28 cellular contexts compared by ENCODE assay signal in genomic region chr13:34822681-34823080, GRCh38.
"Had no signal": no experiment of that assay in that cellular context is flagged by ENCODE, and none has a peak within 500 bp of the region (broad histone marks: within the 10 kb centered on the region; RNA-seq: fewer than 3 reads in every experiment).

No MANE protein-coding gene starts in this region.

- H3K4me1 Mint-ChIP-seq: activated B cell treated with CpG ODN at 0.5 μM for 24 hours; activated CD4-positive, alpha-beta T cell treated with anti-CD3 and anti-CD28 coated beads, Interleukin-2, amount 10 ng/mL, durations not matched to agents 7 days and 5 days; activated naive CD8-positive, alpha-beta T cell treated with anti-CD3 and anti-CD28 coated beads, Interleukin-2, amount 50 U/mL, for 24 hours; central memory CD8-positive, alpha-beta T cell; T-cell had no signal

- H3K4me3 ChIP-seq: ascending aorta, body of pancreas, Peyer's patch had no signal

- H3K9me3 Mint-ChIP-seq: activated B cell treated with CpG ODN at 0.5 μM for 24 hours; activated CD4-positive, alpha-beta memory T cell treated with anti-CD3 and anti-CD28 coated beads for 36 hours; activated CD4-positive, alpha-beta T cell treated with anti-CD3 and anti-CD28 coated beads, Interleukin-2, amount 10 ng/mL, durations not matched to agents 7 days and 5 days; activated T-cell treated with anti-CD3 and anti-CD28 coated beads, Interleukin-2, amount 50 U/mL, for 4 hours had no signal

- FAIRE-seq: bronchial epithelial cell, TTC549 had no signal

- H3K36me3 Mint-ChIP-seq: activated CD4-positive, alpha-beta memory T cell treated with anti-CD3 and anti-CD28 coated beads for 36 hours; activated naive CD4-positive, alpha-beta T cell treated with anti-CD3 and anti-CD28 coated beads, Interleukin-2, amount 50 U/mL, for 72 hours; T-cell had no signal

- ATAC-seq: activated naive CD4-positive, alpha-beta T cell treated with anti-CD3 and anti-CD28 coated beads, Interleukin-2, amount 50 U/mL, for 72 hours; activated naive CD8-positive, alpha-beta T cell treated with anti-CD3 and anti-CD28 coated beads, Interleukin-2, amount 50 U/mL, for 24 hours; activated T-cell treated with anti-CD3 and anti-CD28 coated beads, Interleukin-2, amount 50 U/mL, for 4 hours; body of pancreas; T-cell had no signal

- H3K4me1 ChIP-seq: ascending aorta, Peyer's patch had no signal

- H3K27ac Mint-ChIP-seq: activated B cell treated with CpG ODN at 0.5 μM for 24 hours; activated CD4-positive, alpha-beta memory T cell treated with anti-CD3 and anti-CD28 coated beads for 36 hours; activated CD4-positive, alpha-beta T cell treated with anti-CD3 and anti-CD28 coated beads, Interleukin-2, amount 10 ng/mL, durations not matched to agents 7 days and 5 days; activated naive CD4-positive, alpha-beta T cell treated with anti-CD3 and anti-CD28 coated beads, Interleukin-2, amount 50 U/mL, for 72 hours; activated naive CD8-positive, alpha-beta T cell treated with anti-CD3 and anti-CD28 coated beads, Interleukin-2, amount 50 U/mL, for 24 hours; T-cell had no signal

- H3K27me3 Mint-ChIP-seq: activated B cell treated with CpG ODN at 0.5 μM for 24 hours; activated CD4-positive, alpha-beta memory T cell treated with anti-CD3 and anti-CD28 coated beads for 36 hours; activated CD4-positive, alpha-beta T cell treated with anti-CD3 and anti-CD28 coated beads, Interleukin-2, amount 10 ng/mL, durations not matched to agents 7 days and 5 days; central memory CD8-positive, alpha-beta T cell had no signal

- H3K27ac ChIP-seq: ascending aorta, body of pancreas, Peyer's patch had no signal

- DNase-seq: activated B cell treated with CpG ODN at 0.5 μM for 24 hours; activated CD4-positive, alpha-beta memory T cell treated with anti-CD3 and anti-CD28 coated beads for 36 hours; activated CD4-positive, alpha-beta T cell treated with anti-CD3 and anti-CD28 coated beads for 1 hour; activated CD4-positive, alpha-beta T cell treated with anti-CD3 and anti-CD28 coated beads, Interleukin-2, amount 10 ng/mL, durations not matched to agents 7 days and 5 days; activated CD8-positive, alpha-beta memory T cell treated with anti-CD3 and anti-CD28 coated beads for 24 hours; activated effector memory CD4-positive, alpha-beta T cell treated with anti-CD3 and anti-CD28 coated beads, Interleukin-2, amount 50 U/mL, for 16 hours; activated naive CD4-positive, alpha-beta T cell treated with Interleukin-2 at 50 U/mL for 16 hours; activated naive CD8-positive, alpha-beta T cell treated with anti-CD3 and anti-CD28 coated beads, Interleukin-2, amount 50 U/mL, for 24 hours; activated T-cell treated with anti-CD3 and anti-CD28 coated beads, Interleukin-2, amount 50 U/mL, for 4 hours; amniotic stem cell; body of pancreas; MM.1S; NCI-H1105; NCI-H1436; NCI-H1694 treated with DMSO at 0.1 percent for 48 hours; NCI-H2029 treated with DMSO at 0.1 percent for 48 hours; NCI-H345; NCI-H510A; Peyer's patch; SHP77; T-cell; T-helper 2 cell; T1000 had no signal

- H3K9me3 ChIP-seq: ascending aorta, body of pancreas, Peyer's patch had no signal

- H3K36me3 ChIP-seq: ascending aorta, Peyer's patch had no signal

- H3K4me3 Mint-ChIP-seq: activated B cell treated with CpG ODN at 0.5 μM for 24 hours; activated CD4-positive, alpha-beta memory T cell treated with anti-CD3 and anti-CD28 coated beads for 36 hours; activated CD4-positive, alpha-beta T cell treated with anti-CD3 and anti-CD28 coated beads, Interleukin-2, amount 10 ng/mL, durations not matched to agents 7 days and 5 days; activated naive CD8-positive, alpha-beta T cell treated with anti-CD3 and anti-CD28 coated beads, Interleukin-2, amount 50 U/mL, for 24 hours; activated T-cell treated with anti-CD3 and anti-CD28 coated beads, Interleukin-2, amount 50 U/mL, for 4 hours; central memory CD8-positive, alpha-beta T cell; T-cell had no signal

- H3K27me3 ChIP-seq: ascending aorta, body of pancreas, Peyer's patch had no signal
